8 cellular contexts compared by ENCODE assay signal in genomic region chr9:21194867-21195776, GRCh38. TPM values are rescaled to one million over a fixed set of nuclear protein-coding genes. Genes with fewer than 3 reads are reported as not detected.
DNase-seq lines count a peak whose midpoint lies in the region; ATAC-seq and TF ChIP-seq lines count a peak whose summit lies in the region.
"Not testable (repeated sequence)": the region's sequence is repeated elsewhere in the genome, so short reads cannot be mapped to it uniquely, and the experiment has no call there.

No MANE protein-coding gene starts in this region.

- not testable (repeated sequence) for H3K4me1 ChIP-seq in right lobe of liver

- not testable (repeated sequence) for H3K4me3 ChIP-seq in right lobe of liver

- intact Hi-C loops in right lobe of liver (cut with DNase I), result not testable (repeated sequence)

- not testable (repeated sequence) for H3K27me3 ChIP-seq in right lobe of liver

- peak; percentile 71 for TF ChIP-seq CTCF in GM20000 (IDR thresholded peaks at IDR 0.05; ENCODE audit: extremely low read depth, missing control alignments)
- peak; percentile 22 to 49 (median 42) for TF ChIP-seq CTCF in right lobe of liver (IDR thresholded peaks at IDR 0.05)

- ATAC-seq in HG03097 (IDR thresholded peaks at IDR 0.05; ENCODE audit: low FRiP score, unreplicated experiment) (peak; percentile 86), right lobe of liver (peak; percentile 65 to 89 (median 73))
- peak; percentile 81 for ATAC-seq in stimulated activated naive CD8-positive, alpha-beta T cell treated with anti-CD3 and anti-CD28 coated beads, Interleukin-15, Interleukin-2, amounts not matched to agents 100 U/mL and 50 U/mL, for 24 hours

- not testable (repeated sequence) for TF ChIP-seq POLR2A in right lobe of liver (IDR thresholded peaks at IDR 0.05)

- not testable (repeated sequence) for H3K36me3 ChIP-seq in right lobe of liver

- DNase-seq in ELF-1 (ENCODE audit: low read depth, low spot score) (peak; percentile 36), GM20000 (ENCODE audit: low spot score) (peak; percentile 9), NCI-H2227 (lab: John Stamatoyannopoulos, UW; ENCODE audit: unreplicated experiment) (peak; percentile 2), dermis blood vessel endothelial cell (peak; percentile 21)
- peak; percentile 26 to 38 for DNase-seq in activated CD4-positive, alpha-beta T cell treated with anti-CD3 and anti-CD28 coated beads, Interleukin-2, amount 50 U/mL, for 48 hours
- not testable (repeated sequence) for DNase-seq in right lobe of liver
- peak; percentile 24 for DNase-seq in stimulated activated naive CD8-positive, alpha-beta T cell treated with anti-CD3 and anti-CD28 coated beads, Interleukin-15, Interleukin-2, amounts not matched to agents 100 U/mL and 50 U/mL, for 24 hours

- H3K9me3 ChIP-seq in right lobe of liver, result not testable (repeated sequence)

- 33% methylated on average over 5 of the region's 6 CpGs for WGBS in right lobe of liver (ENCODE audit: insufficient coverage, low coverage, low lambda C conversion rate, missing lambda C conversion rate)

- H3K27ac ChIP-seq in right lobe of liver, result not testable (repeated sequence)

RNA-seq across cellular contexts. Expression of gene IFNA7, which starts 6.9 kb away (rescaled TPM):
- total RNA-seq in dermis blood vessel endothelial cell, result not detected in 2 replicates
- total RNA-seq in right lobe of liver, result not detected

RNA-seq across cellular contexts. Expression of gene IFNA4, which starts 7.7 kb away (rescaled TPM):
- total RNA-seq in dermis blood vessel endothelial cell, result not detected in 2 replicates
- not detected for total RNA-seq in right lobe of liver

RNA-seq across cellular contexts. Expression of gene IFNA10, which starts 11.8 kb away (rescaled TPM):
- total RNA-seq in dermis blood vessel endothelial cell, result not detected in 2 replicates
- total RNA-seq in right lobe of liver, result not detected

RNA-seq across cellular contexts. Expression of gene IFNA16, which starts 22.0 kb away (rescaled TPM):
- total RNA-seq in dermis blood vessel endothelial cell (not detected in 2 replicates), right lobe of liver (not detected)

RNA-seq across cellular contexts. Expression of gene IFNA21, which starts 28.7 kb away (rescaled TPM):
- not detected in 2 replicates for total RNA-seq in dermis blood vessel endothelial cell
- total RNA-seq in right lobe of liver, result not detected
